ENCODE assay signal across 1 cellular context in the genomic region with DNA sequence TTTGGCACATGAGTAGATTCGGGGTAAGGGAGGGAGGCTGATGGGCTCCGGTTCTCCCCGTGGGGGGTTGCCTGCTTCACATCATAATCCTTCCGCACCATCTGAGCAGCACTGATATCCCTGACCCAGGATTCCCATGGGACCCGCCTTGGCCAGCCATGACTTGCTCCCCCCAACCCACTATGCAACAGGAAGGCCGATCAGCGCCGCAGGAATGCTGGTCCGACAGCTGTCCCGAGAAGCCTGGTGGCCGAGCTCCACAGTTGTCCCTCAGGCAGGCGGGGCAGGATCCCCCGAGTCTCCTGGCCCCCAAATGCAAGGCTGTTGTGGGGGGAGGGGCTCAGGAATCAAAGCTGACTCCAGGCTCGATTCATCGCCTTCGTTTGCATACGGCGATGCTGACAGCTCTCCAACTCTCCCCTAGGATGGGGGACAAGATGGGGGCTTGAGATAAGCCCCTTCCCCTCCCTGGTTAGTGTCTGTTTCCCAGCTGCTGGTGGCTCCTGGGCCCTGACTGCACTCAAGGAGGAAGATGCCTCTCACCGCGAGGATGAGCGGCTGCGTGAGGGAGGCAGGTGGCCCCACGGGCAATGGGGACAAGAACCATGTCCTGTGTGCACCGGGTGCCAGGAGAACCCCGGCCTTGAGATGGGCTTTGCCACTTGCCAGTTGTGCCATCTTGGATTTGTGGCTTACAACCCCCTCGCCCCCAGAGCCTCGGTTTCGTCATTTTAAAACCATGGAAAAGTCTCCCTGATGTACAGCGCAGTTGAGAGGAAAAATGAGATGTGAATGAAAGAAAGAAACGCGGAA.
TF ChIP-seq lines count a peak whose summit lies in the region.

No MANE protein-coding gene starts in this region.

TF ChIP-seq in H1, 55 proteins besides CTCF, POLR2A, EP300 and RAD21:
- TF ChIP-seq SIN3A (conservative IDR thresholded peaks at IDR 0.05 in 1 of 2, IDR thresholded peaks at IDR 0.05 in 1 of 2; ENCODE audit: low read depth in 1 of 2, low read length in 2 of 2): no peak
- TF ChIP-seq TEAD4 (IDR thresholded peaks at IDR 0.05; ENCODE audit: low read depth, low read length): 0 out of 2 replicates have a peak, but pooled peaks have one; percentile 13
